In the genomic region with DNA sequence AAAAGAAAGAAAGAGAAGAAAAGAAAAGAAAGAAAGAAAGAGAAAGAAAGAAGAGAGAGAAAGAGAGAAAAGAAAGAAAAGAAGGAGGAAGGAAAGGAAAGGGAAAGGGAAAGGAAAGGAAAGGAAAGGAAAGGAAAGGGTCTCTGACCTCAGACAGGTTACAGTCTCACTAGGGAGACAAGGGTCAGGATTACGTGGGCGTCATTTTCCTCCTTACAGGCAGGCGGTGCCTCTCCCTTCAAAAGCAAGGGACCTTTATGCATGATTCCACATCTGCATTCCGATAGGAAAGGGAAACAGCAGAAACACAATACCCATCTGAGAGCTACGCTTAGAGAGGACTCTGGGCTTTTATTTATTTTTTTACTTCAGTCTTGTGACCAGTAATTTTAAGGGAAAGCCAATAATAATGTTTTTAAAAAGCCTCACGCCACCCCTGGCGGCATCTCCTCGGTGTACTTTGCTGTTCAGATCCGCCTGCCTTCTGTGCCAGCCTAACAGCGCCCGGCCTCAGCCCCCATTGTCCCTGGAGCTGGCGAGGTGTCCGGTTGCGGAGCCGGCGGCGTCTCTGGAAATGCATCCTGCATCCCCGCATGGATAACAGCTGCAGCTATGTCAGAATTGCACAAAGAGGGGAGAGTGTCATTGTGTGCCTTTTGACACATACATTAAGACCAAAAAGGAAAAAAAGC, we compare ENCODE assay signal across 8 cellular contexts. TPM values are rescaled to one million over a fixed set of nuclear protein-coding genes. Genes with fewer than 3 reads are reported as not detected.
DNase-seq lines count a peak whose midpoint lies in the region; ATAC-seq, FAIRE-seq and TF ChIP-seq lines count a peak whose summit lies in the region.

No MANE protein-coding gene starts in this region.

- H3K9me3 Mint-ChIP-seq in activated CD8-positive, alpha-beta T cell treated with anti-CD3 and anti-CD28 coated beads for 36 hours: no peaks in the 10 kb centered on the region

- CTCF ChIA-PET in activated CD8-positive, alpha-beta T cell treated with anti-CD3 and anti-CD28 coated beads for 36 hours (lab: Charles Lee): interaction anchor here (0.7 to 4.6 kb wide), 2 partner anchors 8 to 41 kb away, joined by 3 to 23 read pairs; no protein-coding TSS in a partner anchor

- H3K9me3 ChIP-seq in mucosa of stomach (ENCODE audit: control insufficient read depth, low read length): no peaks in the 10 kb centered on the region

- TF ChIP-seq CTCF in activated CD8-positive, alpha-beta T cell treated with anti-CD3 and anti-CD28 coated beads for 36 hours (IDR thresholded peaks at IDR 0.05): no peak

- peaks cover 30% of the 10 kb centered on the region for H3K4me1 Mint-ChIP-seq in activated CD8-positive, alpha-beta T cell treated with anti-CD3 and anti-CD28 coated beads for 36 hours (ENCODE audit: low read depth)

- no peaks in the 10 kb centered on the region for H3K27me3 ChIP-seq in mucosa of stomach (ENCODE audit: control insufficient read depth, insufficient read depth, low read length)

- peak overlapping the region; percentile 40 for H3K9ac ChIP-seq in mucosa of stomach (ENCODE audit: low read length)

- no peaks in the 10 kb centered on the region for H3K36me3 ChIP-seq in mucosa of stomach (ENCODE audit: control insufficient read depth, insufficient read depth, low read length)

- intact Hi-C loops in activated CD8-positive, alpha-beta T cell treated with anti-CD3 and anti-CD28 coated beads for 36 hours (cut with micrococcal nuclease): no loop called here

- ATAC-seq in activated CD8-positive, alpha-beta T cell treated with anti-CD3 and anti-CD28 coated beads for 36 hours: peak; percentile 12
- ATAC-seq in GM18873 (IDR thresholded peaks at IDR 0.05; ENCODE audit: low FRiP score, unreplicated experiment) (no peak), HG02885 (IDR thresholded peaks at IDR 0.05; ENCODE audit: poor library complexity, unreplicated experiment) (no peak)

- H3K36me3 Mint-ChIP-seq in activated CD8-positive, alpha-beta T cell treated with anti-CD3 and anti-CD28 coated beads for 36 hours (ENCODE audit: low read depth): peaks cover 4% of the 10 kb centered on the region

- H3K4me3 ChIP-seq in mucosa of stomach (ENCODE audit: low read length): no peak overlapping the region

- in situ Hi-C loops in G401 (cut with HindIII; ENCODE audit: low sequenced_read_pairs): no loop called here

- H3K27me3 Mint-ChIP-seq in activated CD8-positive, alpha-beta T cell treated with anti-CD3 and anti-CD28 coated beads for 36 hours: no peaks in the 10 kb centered on the region

- DNase-seq in G401 (ENCODE audit: low spot score): peak; percentile 58
- peak; percentile 15 for DNase-seq in NCI-H1694 (lab: John Stamatoyannopoulos, UW)
- DNase-seq in activated CD8-positive, alpha-beta T cell treated with anti-CD3 and anti-CD28 coated beads for 36 hours: peak; percentile 38
- DNase-seq in fibroblast of peridontal ligament (ENCODE audit: extremely low read depth): peak; percentile 68
- DNase-seq in urothelium cell line (ENCODE audit: low spot score): peak; percentile 70

- H3K27ac Mint-ChIP-seq in activated CD8-positive, alpha-beta T cell treated with anti-CD3 and anti-CD28 coated beads for 36 hours: peak overlapping the region; percentile 83

- peak overlapping the region; percentile 84 for H3K4me3 Mint-ChIP-seq in activated CD8-positive, alpha-beta T cell treated with anti-CD3 and anti-CD28 coated beads for 36 hours

- FAIRE-seq in urothelium cell line (lab: Jason Lieb, UNC): no peak

- POLR2A ChIA-PET in activated CD8-positive, alpha-beta T cell treated with anti-CD3 and anti-CD28 coated beads for 36 hours (lab: Charles Lee): interaction anchor here (0.7 kb wide), 1 partner anchor 103 kb away, joined by 3 read pairs; no protein-coding TSS in a partner anchor

- peaks cover 35% of the 10 kb centered on the region for H3K4me1 ChIP-seq in mucosa of stomach (ENCODE audit: control insufficient read depth, insufficient read depth, low read length)

RNA-seq across cellular contexts. Expression of a gene that starts 0.9 kb away (rescaled TPM):
- total RNA-seq in G401 (2014; rRNA removed; shearing (Covaris generic)): 14.0 and 19.3 TPM in 2 replicates
- total RNA-seq in activated CD8-positive, alpha-beta T cell treated with anti-CD3 and anti-CD28 coated beads for 36 hours: 10 to 100 TPM; 22.8 to 22.9 TPM

Comparison
In these comparisons a context has a peak if more than half of its experiments do, and no peak if none do; other contexts are left out.
1. DNase-seq: peak in every context shown above with its lines; median percentile 70 in urothelium cell line; 68 in fibroblast of peridontal ligament; 58 in G401; 38 in activated CD8-positive, alpha-beta T cell treated with anti-CD3 and anti-CD28 coated beads for 36 hours; 15 in NCI-H1694.